ENCODE assay signal across 9 cellular contexts in the genomic region with DNA sequence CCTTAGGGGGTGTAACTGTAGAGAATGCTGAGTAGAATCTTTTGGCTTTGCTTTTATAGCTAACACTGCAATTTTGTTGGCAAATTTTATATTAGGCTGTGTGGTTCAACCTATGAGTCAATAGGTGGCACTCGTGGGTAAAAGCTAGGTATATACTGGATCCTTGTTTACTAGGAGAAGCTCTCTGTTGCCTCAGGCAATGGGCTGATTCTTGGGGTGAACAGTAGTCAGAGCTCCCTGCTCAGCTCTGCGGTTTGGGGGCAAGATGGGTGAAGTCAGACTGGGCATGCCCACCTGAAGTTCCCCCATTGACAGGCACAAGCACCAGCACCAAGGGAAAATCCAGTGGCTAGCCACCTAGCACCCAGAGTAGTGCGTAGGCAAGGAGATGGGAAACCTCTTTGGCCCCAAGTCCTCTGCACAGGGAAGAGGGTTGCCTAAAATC.
DNase-seq lines count a peak whose midpoint lies in the region; ATAC-seq and TF ChIP-seq lines count a peak whose summit lies in the region.
"Had no signal": no experiment of that assay in that cellular context is flagged by ENCODE, and none has a peak within 500 bp of the region (broad histone marks: within the 10 kb centered on the region; RNA-seq: fewer than 3 reads in every experiment).

No MANE protein-coding gene starts in this region.

- H3K4me1 ChIP-seq in BE2C, result no peaks in the 10 kb centered on the region

- TF ChIP-seq CTCF in BE2C (IDR thresholded peaks at IDR 0.05; ENCODE audit: low read depth, low read length), result peak; percentile 46

- H3K9me3 ChIP-seq in BE2C, result no peaks in the 10 kb centered on the region

- ATAC-seq in GM21528 (IDR thresholded peaks at IDR 0.05; ENCODE audit: low FRiP score, unreplicated experiment), result peak; percentile 69
- no peak for ATAC-seq in activated T-cell treated with anti-CD3 and anti-CD28 coated beads, Interleukin-2, amount 50 U/mL, for 4 hours

- no peak overlapping the region for H3K4me3 Mint-ChIP-seq in activated T-cell treated with anti-CD3 and anti-CD28 coated beads, Interleukin-2, amount 50 U/mL, for 4 hours
- H3K4me3 Mint-ChIP-seq: stimulated activated naive CD8-positive, alpha-beta T cell treated with anti-CD3 and anti-CD28 coated beads, Interleukin-15, Interleukin-2, amounts not matched to agents 100 ng/mL and 50 ng/mL, for 24 hours had no signal

- no peaks in the 10 kb centered on the region for H3K4me1 Mint-ChIP-seq in activated T-cell treated with anti-CD3 and anti-CD28 coated beads, Interleukin-2, amount 50 U/mL, for 4 hours (ENCODE audit: low read depth)

- H3K36me3 ChIP-seq in BE2C, result no peaks in the 10 kb centered on the region

- no peaks in the 10 kb centered on the region for H3K36me3 Mint-ChIP-seq in activated T-cell treated with anti-CD3 and anti-CD28 coated beads, Interleukin-2, amount 50 U/mL, for 4 hours (ENCODE audit: insufficient read depth)

- H3K27me3 Mint-ChIP-seq in activated T-cell treated with anti-CD3 and anti-CD28 coated beads, Interleukin-2, amount 50 U/mL, for 4 hours (ENCODE audit: low read depth), result no peaks in the 10 kb centered on the region
- H3K27me3 Mint-ChIP-seq: stimulated activated naive CD8-positive, alpha-beta T cell treated with anti-CD3 and anti-CD28 coated beads, Interleukin-15, Interleukin-2, amounts not matched to agents 100 ng/mL and 50 ng/mL, for 24 hours had no signal

- peaks cover 2% of the 10 kb centered on the region; the same call in 1 of the 2 replicates for H3K27me3 ChIP-seq in BE2C

- H3K4me3 ChIP-seq in BE2C (ENCODE audit: low read depth, low read length), result no peak overlapping the region

- DNase-seq in BE2C (peak; percentile 31), M059J (ENCODE audit: low read depth) (peak; percentile 3), ecto neural progenitor cell (ENCODE audit: low spot score) (peak; percentile 49), dedifferentiated amniotic fluid mesenchymal stem cell (ENCODE audit: extremely low spot score) (no peak), epidermal melanocyte (ENCODE audit: insufficient read length, low spot score) (no peak)
- DNase-seq in activated T-cell treated with anti-CD3 and anti-CD28 coated beads, Interleukin-2, amount 50 U/mL, for 4 hours, result no peak
- DNase-seq in activated CD4-positive, alpha-beta T cell treated with anti-CD3 and anti-CD28 coated beads for 48 hours, result no peak

- H3K9me3 Mint-ChIP-seq in activated T-cell treated with anti-CD3 and anti-CD28 coated beads, Interleukin-2, amount 50 U/mL, for 4 hours, result peaks cover 7% of the 10 kb centered on the region

Comparison
In these comparisons a context has a peak if more than half of its experiments do, and no peak if none do; other contexts are left out.
1. DNase-seq: peak in BE2C (single experiment), M059J (single experiment) and ecto neural progenitor cell (single experiment); none in dedifferentiated amniotic fluid mesenchymal stem cell (single experiment), epidermal melanocyte (single experiment), activated T-cell treated with anti-CD3 and anti-CD28 coated beads, Interleukin-2, amount 50 U/mL, for 4 hours (single experiment) and activated CD4-positive, alpha-beta T cell treated with anti-CD3 and anti-CD28 coated beads for 48 hours (single experiment).